ENCODE assay signal across 8 cellular contexts in genomic region chr14:35404496-35405303, GRCh38. TPM values are rescaled to one million over a fixed set of nuclear protein-coding genes. Genes with fewer than 3 reads are reported as not detected.
A peak's percentile ranks its signal among the peaks of the same experiment; 100 is the strongest.
DNase-seq lines count a peak whose midpoint lies in the region; ATAC-seq lines count a peak whose summit lies in the region.

TSS of gene NFKBIA (minus strand) at chr14:35404749. CDS start at chr14:35404644, 105 bp downstream.

- DNase-seq in COR-L47 (lab: John Stamatoyannopoulos, UW): peak; percentile 84
- peak; percentile 69 for DNase-seq in HS-27A (ENCODE audit: low read depth)
- DNase-seq in NOMO-1 (lab: John Stamatoyannopoulos, UW; ENCODE audit: unreplicated experiment in 2 of 2): peak; percentile 93 to 95
- DNase-seq in effector memory CD8-positive, alpha-beta T cell: peak; percentile 94 to 96 (median 95)
- peak; percentile 90 for DNase-seq in mesendoderm
- DNase-seq in stimulated activated CD8-positive, alpha-beta memory T cell treated with anti-CD3 and anti-CD28 coated beads, Interleukin-15, amount 100 ng/mL, for 24 hours (ENCODE audit: low read depth): peak; percentile 91

- no peaks in the 10 kb centered on the region for H3K9me3 Mint-ChIP-seq in effector memory CD8-positive, alpha-beta T cell

- H3K18ac ChIP-seq in mesendoderm (ENCODE audit: low read length): peak within 1 kb of the TSS; percentile 97

- no peaks in the 10 kb centered on the region for H3K27me3 Mint-ChIP-seq in effector memory CD8-positive, alpha-beta T cell

- H3K4ac ChIP-seq in mesendoderm (ENCODE audit: low read depth, low read length): peak within 1 kb of the TSS; percentile 99

- H4K5ac ChIP-seq in mesendoderm (ENCODE audit: low read length): no peak within 1 kb of the TSS

- no CpG with 5 or more reads among the region's 62 CpGs for WGBS in mesendoderm (ENCODE audit: extremely low coverage, insufficient coverage, low lambda C conversion rate)

- H3K27ac ChIP-seq in mesendoderm (ENCODE audit: low read depth, low read length): peak within 1 kb of the TSS; percentile 99

- peak within 1 kb of the TSS; percentile 99 for H3K56ac ChIP-seq in mesendoderm (ENCODE audit: low read length)

- H3K4me1 ChIP-seq in mesendoderm (ENCODE audit: control insufficient read depth, low read depth, low read length): peaks cover 20% of the 10 kb centered on the region

- H2AK5ac ChIP-seq in mesendoderm (ENCODE audit: low read length): peak within 1 kb of the TSS; percentile 79

- H3K27ac Mint-ChIP-seq in effector memory CD8-positive, alpha-beta T cell: peak within 1 kb of the TSS; percentile 99 to 100

- H3K36me3 Mint-ChIP-seq in effector memory CD8-positive, alpha-beta T cell (ENCODE audit: insufficient read depth): peaks cover 64% of the 10 kb centered on the region

- peaks cover 28% of the 10 kb centered on the region for H3K79me2 ChIP-seq in mesendoderm (ENCODE audit: control insufficient read depth, insufficient read depth, low read length)

- peak; percentile 50 for ATAC-seq in GM19468 (IDR thresholded peaks at IDR 0.05; ENCODE audit: extremely low read depth, unreplicated experiment)
- peak; percentile 55 for ATAC-seq in effector memory CD8-positive, alpha-beta T cell (replicated peaks)

- peaks cover 46 to 53% of the 10 kb centered on the region in 2 donors for H3K4me1 Mint-ChIP-seq in effector memory CD8-positive, alpha-beta T cell (ENCODE audit: low read depth in 2 of 2)

- H3K4me3 ChIP-seq in mesendoderm (ENCODE audit: low read length): peak within 1 kb of the TSS; percentile 92

- H3K4me2 ChIP-seq in mesendoderm (ENCODE audit: low read length): peak within 1 kb of the TSS; percentile 96

- H4K8ac ChIP-seq in mesendoderm (ENCODE audit: low read depth, low read length): peak within 1 kb of the TSS; percentile 97

- peak within 1 kb of the TSS; percentile 94 for H3K23ac ChIP-seq in mesendoderm (ENCODE audit: low read length)

- H3K9ac ChIP-seq in mesendoderm (ENCODE audit: low read length): peak within 1 kb of the TSS; percentile 100

- H2BK120ac ChIP-seq in mesendoderm (ENCODE audit: low read depth, low read length): peak within 1 kb of the TSS; percentile 32

- CTCF ChIA-PET in activated CD8-positive, alpha-beta memory T cell treated with anti-CD3 and anti-CD28 coated beads for 36 hours (lab: Charles Lee): interaction anchor here (0.8 to 4.7 kb wide), 15 partner anchors 9 to 264 kb away, joined by 3 to 21 read pairs (median 7); no protein-coding TSS in a partner anchor

- H2BK5ac ChIP-seq in mesendoderm (ENCODE audit: low read length): peak within 1 kb of the TSS; percentile 96

- POLR2A ChIA-PET in activated CD8-positive, alpha-beta memory T cell treated with anti-CD3 and anti-CD28 coated beads for 36 hours (lab: Charles Lee): interaction anchor here (0.5 to 7.3 kb wide), 30 partner anchors 11 to 691 kb away, joined by 3 to 140 read pairs (median 6); partner anchors contain the start of genes FAM177A1, PPP2R3C, PRORP and PSMA6

- H3K4me3 Mint-ChIP-seq in effector memory CD8-positive, alpha-beta T cell: peak within 1 kb of the TSS; percentile 92 to 94

- H3K27me3 ChIP-seq in mesendoderm (ENCODE audit: insufficient read depth, low read length, poor library complexity): no peaks in the 10 kb centered on the region

- peaks cover 15% of the 10 kb centered on the region for H3K79me1 ChIP-seq in mesendoderm (ENCODE audit: low read length)

- no peak within 1 kb of the TSS for H2BK15ac ChIP-seq in mesendoderm (replicated peaks; ENCODE audit: low read depth)

- H3K36me3 ChIP-seq in mesendoderm (ENCODE audit: control insufficient read depth, insufficient read depth, low read length): peaks cover 17% of the 10 kb centered on the region

RNA-seq across cellular contexts. Expression of gene NFKBIA, which starts in this region (rescaled TPM):
- 100 to 1,000 TPM; 392 to 406 TPM for total RNA-seq in activated CD8-positive, alpha-beta memory T cell treated with anti-CD3 and anti-CD28 coated beads for 36 hours
- polyA plus RNA-seq in mesendoderm (2013, experiment 1 of 2): 49.3 TPM
- polyA plus RNA-seq in mesendoderm (2013, experiment 2 of 2): 45.6 TPM

Comparison
In these comparisons a context has a peak if more than half of its experiments do, and no peak if none do; other contexts are left out.
1. Peak in every context shown above with its lines: DNase-seq, ATAC-seq, H3K4me3 ChIP-seq and H3K27ac ChIP-seq.